In the genomic region with DNA sequence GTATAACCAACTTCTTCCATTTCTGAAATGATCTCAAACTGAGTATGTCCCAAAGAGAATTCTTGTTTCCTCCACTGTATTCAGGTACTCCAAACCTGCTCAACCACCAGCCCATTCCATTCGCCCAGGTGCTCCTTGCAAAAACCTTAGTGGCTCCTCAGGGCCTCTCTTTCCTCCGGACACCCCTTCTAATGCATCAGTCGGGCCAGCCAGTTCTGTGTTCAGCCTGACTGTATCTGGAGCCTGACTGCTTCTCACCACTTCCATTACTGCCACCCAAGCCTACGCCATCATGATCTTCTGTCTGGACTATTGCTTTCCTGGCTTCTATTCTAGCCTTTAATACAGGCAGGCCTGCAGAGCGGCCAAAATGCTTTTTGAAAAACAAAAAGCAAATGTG, we compare ENCODE assay signal across 10 cellular contexts. TPM values are rescaled to one million over a fixed set of nuclear protein-coding genes. Genes with fewer than 3 reads are reported as not detected.
DNase-seq lines count a peak whose midpoint lies in the region; ATAC-seq and TF ChIP-seq lines count a peak whose summit lies in the region.
"Had no signal": no experiment of that assay in that cellular context is flagged by ENCODE, and none has a peak within 500 bp of the region (broad histone marks: within the 10 kb centered on the region; RNA-seq: fewer than 3 reads in every experiment).

No MANE protein-coding gene starts in this region.

- H3K36me3 ChIP-seq in naive thymus-derived CD4-positive, alpha-beta T cell (ENCODE audit: control insufficient read depth in 2 of 3, insufficient read depth in 3 of 3, low read length in 3 of 3): no peaks in the 10 kb centered on the region
- no peaks in the 10 kb centered on the region for H3K36me3 ChIP-seq in vagina
- H3K36me3 ChIP-seq in adrenal gland (replicated peaks in 1 of 2): no peaks in the 10 kb centered on the region

- H3K9me3 ChIP-seq in naive thymus-derived CD4-positive, alpha-beta T cell (ENCODE audit: control insufficient read depth in 2 of 3, low read length in 3 of 3): no peaks in the 10 kb centered on the region
- no peaks in the 10 kb centered on the region for H3K9me3 ChIP-seq in vagina
- no peaks in the 10 kb centered on the region for H3K9me3 ChIP-seq in adrenal gland (replicated peaks in 1 of 3)

- H3K27ac ChIP-seq in naive thymus-derived CD4-positive, alpha-beta T cell (ENCODE audit: low read depth, low read length): peak overlapping the region; percentile 90
- H3K27ac ChIP-seq in vagina (peak overlapping the region; percentile 85), adrenal gland (peak overlapping the region in 2 of 5 donors; percentile 27 to 95)

- peak overlapping the region; percentile 95 for H3K4me3 Mint-ChIP-seq in stimulated activated naive CD8-positive, alpha-beta T cell treated with anti-CD3 and anti-CD28 coated beads, Interleukin-15, Interleukin-2, amounts not matched to agents 100 ng/mL and 50 ng/mL, for 24 hours
- H3K4me3 Mint-ChIP-seq in activated naive CD4-positive, alpha-beta T cell treated with anti-CD3 and anti-CD28 coated beads, Interleukin-2, amount 10 ng/mL, durations not matched to agents 7 days and 5 days: peak overlapping the region; percentile 77
- H3K4me3 Mint-ChIP-seq in naive thymus-derived CD4-positive, alpha-beta T cell: peak overlapping the region; percentile 88 to 96 (median 92)

- peaks cover 52% of the 10 kb centered on the region for H3K4me1 Mint-ChIP-seq in stimulated activated naive CD8-positive, alpha-beta T cell treated with anti-CD3 and anti-CD28 coated beads, Interleukin-15, Interleukin-2, amounts not matched to agents 100 ng/mL and 50 ng/mL, for 24 hours (ENCODE audit: low read depth)
- H3K4me1 Mint-ChIP-seq in activated naive CD4-positive, alpha-beta T cell treated with anti-CD3 and anti-CD28 coated beads, Interleukin-2, amount 10 ng/mL, durations not matched to agents 7 days and 5 days: peaks cover 62% of the 10 kb centered on the region
- H3K4me1 Mint-ChIP-seq in naive thymus-derived CD4-positive, alpha-beta T cell: peaks cover 34 to 59% (median 53%) of the 10 kb centered on the region in 7 donors

- intact Hi-C loops in naive thymus-derived CD4-positive, alpha-beta T cell (cut with micrococcal nuclease): loop anchor here (2.0 to 10.0 kb wide), 11 partner anchors 18 to 1955 kb away; partner anchors contain the start of genes INTS6 (in 1 of the 2), NUDT15 (in 1 of the 2), RCBTB1 (in 1 of the 2) and SPRYD7 (in 1 of the 2)
- intact Hi-C loops in vagina (cut with DNase I) (no loop called here), adrenal gland (cut with DNase I) (no loop called here)

- CTCF ChIA-PET in activated naive CD4-positive, alpha-beta T cell treated with anti-CD3 and anti-CD28 coated beads, Interleukin-2, amount 10 ng/mL, durations not matched to agents 7 days and 5 days (lab: Charles Lee): no interaction called here
- CTCF ChIA-PET in naive thymus-derived CD4-positive, alpha-beta T cell (lab: Charles Lee): no interaction called here

- POLR2A ChIA-PET in naive thymus-derived CD4-positive, alpha-beta T cell (lab: Charles Lee): interaction anchor here (1.5 to 2.2 kb wide), 2 partner anchors 9 to 29 kb away, joined by 4 to 20 read pairs; no protein-coding TSS in a partner anchor

- 91 to 95% (median 94%) methylated on average over 5 of the region's 5 CpGs for WGBS in adrenal gland, 4 donors

- peak overlapping the region; percentile 99 for H3K27ac Mint-ChIP-seq in stimulated activated naive CD8-positive, alpha-beta T cell treated with anti-CD3 and anti-CD28 coated beads, Interleukin-15, Interleukin-2, amounts not matched to agents 100 ng/mL and 50 ng/mL, for 24 hours
- peak overlapping the region; percentile 90 for H3K27ac Mint-ChIP-seq in activated naive CD4-positive, alpha-beta T cell treated with anti-CD3 and anti-CD28 coated beads, Interleukin-2, amount 10 ng/mL, durations not matched to agents 7 days and 5 days
- peak overlapping the region; percentile 81 to 100 (median 96) for H3K27ac Mint-ChIP-seq in naive thymus-derived CD4-positive, alpha-beta T cell

- TF ChIP-seq CTCF in vagina (IDR thresholded peaks at IDR 0.05): no peak
- no peak for TF ChIP-seq CTCF in adrenal gland (IDR thresholded peaks at IDR 0.05)

- TF ChIP-seq POLR2A in vagina (IDR thresholded peaks at IDR 0.05): no peak
- TF ChIP-seq POLR2A in adrenal gland (IDR thresholded peaks at IDR 0.05): no peak

- no peak overlapping the region for H3K4me3 ChIP-seq in naive thymus-derived CD4-positive, alpha-beta T cell (ENCODE audit: low read length)
- no peak overlapping the region for H3K4me3 ChIP-seq in vagina
- no peak overlapping the region for H3K4me3 ChIP-seq in adrenal gland

- peaks cover 25 to 34% of the 10 kb centered on the region in 2 donors for H3K4me1 ChIP-seq in naive thymus-derived CD4-positive, alpha-beta T cell (ENCODE audit: control insufficient read depth in 2 of 2, insufficient read depth in 2 of 2, low read length in 2 of 2)
- H3K4me1 ChIP-seq in vagina (peaks cover 10% of the 10 kb centered on the region), adrenal gland (replicated peaks in 1 of 2) (peaks cover 3 to 11% of the 10 kb centered on the region in 2 donors)
- H3K4me1 ChIP-seq: parathyroid adenoma had no signal

- no peaks in the 10 kb centered on the region for H3K27me3 Mint-ChIP-seq in stimulated activated naive CD8-positive, alpha-beta T cell treated with anti-CD3 and anti-CD28 coated beads, Interleukin-15, Interleukin-2, amounts not matched to agents 100 ng/mL and 50 ng/mL, for 24 hours
- H3K27me3 Mint-ChIP-seq in activated naive CD4-positive, alpha-beta T cell treated with anti-CD3 and anti-CD28 coated beads, Interleukin-2, amount 10 ng/mL, durations not matched to agents 7 days and 5 days: no peaks in the 10 kb centered on the region
- H3K27me3 Mint-ChIP-seq in naive thymus-derived CD4-positive, alpha-beta T cell: no peaks in the 10 kb centered on the region

- no peaks in the 10 kb centered on the region for H3K9me3 Mint-ChIP-seq in stimulated activated naive CD8-positive, alpha-beta T cell treated with anti-CD3 and anti-CD28 coated beads, Interleukin-15, Interleukin-2, amounts not matched to agents 100 ng/mL and 50 ng/mL, for 24 hours
- H3K9me3 Mint-ChIP-seq in activated naive CD4-positive, alpha-beta T cell treated with anti-CD3 and anti-CD28 coated beads, Interleukin-2, amount 10 ng/mL, durations not matched to agents 7 days and 5 days: no peaks in the 10 kb centered on the region
- H3K9me3 Mint-ChIP-seq in naive thymus-derived CD4-positive, alpha-beta T cell: no peaks in the 10 kb centered on the region

- ATAC-seq in stimulated activated naive CD8-positive, alpha-beta T cell treated with anti-CD3 and anti-CD28 coated beads, Interleukin-15, Interleukin-2, amounts not matched to agents 100 U/mL and 50 U/mL, for 24 hours: no peak
- ATAC-seq in naive thymus-derived CD4-positive, alpha-beta T cell: no peak

- no peak for DNase-seq in stimulated activated naive CD8-positive, alpha-beta T cell treated with anti-CD3 and anti-CD28 coated beads, Interleukin-15, Interleukin-2, amounts not matched to agents 100 U/mL and 50 U/mL, for 24 hours
- no peak for DNase-seq in activated naive CD4-positive, alpha-beta T cell treated with anti-CD3 and anti-CD28 coated beads, Interleukin-2, amount 10 ng/mL, durations not matched to agents 7 days and 5 days
- DNase-seq in naive thymus-derived CD4-positive, alpha-beta T cell: no peak
- DNase-seq in vagina (ENCODE audit: extremely low spot score in 2 of 2): no peak
- DNase-seq in amygdala (lab: John Stamatoyannopoulos, UW): no peak
- DNase-seq in DMS79 treated with DMSO at 0.1 percent for 48 hours (lab: John Stamatoyannopoulos, UW): no peak
- no peak for DNase-seq in adrenal gland
- DNase-seq: NK-92 treated with Interleukin-12 subunit alpha and Interleukin-12 subunit beta, amount 100 ng/mL, for 24 hours had no signal

- H3K36me3 Mint-ChIP-seq in stimulated activated naive CD8-positive, alpha-beta T cell treated with anti-CD3 and anti-CD28 coated beads, Interleukin-15, Interleukin-2, amounts not matched to agents 100 ng/mL and 50 ng/mL, for 24 hours (ENCODE audit: low read depth): peaks cover 52% of the 10 kb centered on the region
- H3K36me3 Mint-ChIP-seq in activated naive CD4-positive, alpha-beta T cell treated with anti-CD3 and anti-CD28 coated beads, Interleukin-2, amount 10 ng/mL, durations not matched to agents 7 days and 5 days: peaks cover 40% of the 10 kb centered on the region
- H3K36me3 Mint-ChIP-seq in naive thymus-derived CD4-positive, alpha-beta T cell: peaks cover 3 to 38% (median 11%) of the 10 kb centered on the region in 5 donors

- H3K27me3 ChIP-seq in naive thymus-derived CD4-positive, alpha-beta T cell (ENCODE audit: control insufficient read depth in 2 of 2, insufficient read depth in 2 of 2, low read length in 2 of 2): no peaks in the 10 kb centered on the region
- H3K27me3 ChIP-seq in vagina (no peaks in the 10 kb centered on the region), adrenal gland (no peaks in the 10 kb centered on the region)

RNA-seq across cellular contexts. Expression of gene PHF11, which starts 1.5 kb away (rescaled TPM):
- 100 to 1,000 TPM in 4 of 5 experiments, 10 to 100 TPM in 1; 96.0 to 132 (median 126) TPM for total RNA-seq in naive thymus-derived CD4-positive, alpha-beta T cell
- polyA plus RNA-seq in naive thymus-derived CD4-positive, alpha-beta T cell: 10 to 100 TPM; 80.6 to 88.4 TPM
- total RNA-seq in vagina (44.9 TPM), adrenal gland (10 to 100 TPM; 23.8 to 73.9 (median 60.7) TPM)
- polyA plus RNA-seq in adrenal gland: 100 to 1,000 TPM in 2 of 3 donors, 10 to 100 TPM in 1; 85.0 to 136 (median 129) TPM

RNA-seq across cellular contexts. Expression of gene SETDB2, which starts 53.2 kb away (rescaled TPM):
- total RNA-seq in naive thymus-derived CD4-positive, alpha-beta T cell: 10 to 100 TPM; 16.7 to 30.0 (median 20.3) TPM
- polyA plus RNA-seq in naive thymus-derived CD4-positive, alpha-beta T cell: 10 to 100 TPM; 14.3 to 15.0 TPM
- 8.6 TPM for total RNA-seq in vagina
- 10 to 100 TPM in 6 of 8 donors, 1 to 10 TPM in 2; 7.4 to 21.3 (median 13.5) TPM for total RNA-seq in adrenal gland
- polyA plus RNA-seq in adrenal gland: 10 to 100 TPM in 2 of 3 donors, 1 to 10 TPM in 1; 4.4 to 14.7 (median 10.9) TPM

RNA-seq across cellular contexts. Expression of gene CAB39L, which starts 53.4 kb away (rescaled TPM):
- 1 to 10 TPM; 2.9 to 5.9 (median 4.6) TPM for total RNA-seq in naive thymus-derived CD4-positive, alpha-beta T cell
- polyA plus RNA-seq in naive thymus-derived CD4-positive, alpha-beta T cell: 1 to 10 TPM; 4.3 to 4.9 TPM
- total RNA-seq in vagina: 31.7 TPM
- total RNA-seq in adrenal gland: 100 to 1,000 TPM in 1 of 8 donors, 10 to 100 TPM in 7; 19.8 to 115 (median 54.0) TPM
- polyA plus RNA-seq in adrenal gland: 10 to 100 TPM; 17.8 to 23.0 (median 22.4) TPM

Comparison
In these comparisons a context has a peak if more than half of its experiments do, and no peak if none do; other contexts are left out.
1. intact Hi-C loops: an anchor here in naive thymus-derived CD4-positive, alpha-beta T cell (2.0 to 10.0 kb wide); none called in vagina and adrenal gland.